ENCODE assay signal across 1 cellular context in the genomic region with DNA sequence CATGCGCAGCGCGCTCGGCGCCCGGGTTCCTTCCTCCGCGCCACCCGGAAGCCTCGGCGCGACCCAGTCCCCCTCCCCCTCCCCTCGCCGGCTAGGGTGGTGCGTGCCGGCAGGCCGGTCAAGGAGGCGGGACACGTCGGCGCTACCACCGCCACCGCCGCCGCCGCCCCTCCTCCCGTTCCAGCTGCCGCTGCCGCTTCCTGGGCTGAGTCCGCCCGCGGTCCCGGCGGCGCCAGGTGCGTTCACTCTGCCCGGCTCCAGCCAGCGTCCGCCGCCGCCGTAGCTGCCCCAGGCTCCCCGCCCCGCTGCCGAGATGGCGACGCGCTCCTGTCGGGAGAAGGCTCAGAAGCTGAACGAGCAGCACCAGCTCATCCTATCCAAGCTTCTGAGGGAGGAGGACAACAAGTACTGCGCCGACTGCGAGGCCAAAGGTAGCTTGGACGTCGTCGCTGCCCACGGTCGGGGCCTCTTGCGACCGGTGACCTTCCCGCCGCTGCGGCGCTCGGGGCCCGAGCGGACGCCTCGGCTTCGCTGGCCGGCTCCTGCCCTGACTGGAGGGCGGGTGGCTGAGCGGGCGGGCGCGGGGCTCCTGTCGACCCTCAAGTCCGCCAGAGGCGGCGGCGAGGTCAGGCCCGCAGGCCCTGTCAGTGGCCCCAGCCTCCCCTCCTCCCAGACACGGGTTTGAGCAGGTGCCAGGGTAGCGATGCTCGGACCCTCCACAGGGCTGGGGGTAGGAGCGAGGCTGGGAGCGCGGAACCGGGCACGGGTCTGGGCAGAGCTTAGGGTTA.
A peak's percentile ranks its signal among the peaks of the same experiment; 100 is the strongest.
TF ChIP-seq lines count a peak whose summit lies in the region.

SMAP1 (plus strand) TSS at position 173 of the 788 bp plus-strand sequence; CDS start at position 314, 141 bp downstream.

TF ChIP-seq in K562, 482 proteins besides CTCF, POLR2A, EP300 and RAD21 (continued from another document and continues in another):
- no peak for TF ChIP-seq ZNF518B (CRISPR knock-in tag; IDR thresholded peaks at IDR 0.05)
- TF ChIP-seq U2AF1 (optimal IDR thresholded peaks at IDR 0.05; ENCODE audit: low read depth, low read length) = peak; percentile 75
- no peak for TF ChIP-seq PTBP1 (IDR thresholded peaks at IDR 0.05; ENCODE audit: low read depth, low read length)
- TF ChIP-seq, protein P1, sequence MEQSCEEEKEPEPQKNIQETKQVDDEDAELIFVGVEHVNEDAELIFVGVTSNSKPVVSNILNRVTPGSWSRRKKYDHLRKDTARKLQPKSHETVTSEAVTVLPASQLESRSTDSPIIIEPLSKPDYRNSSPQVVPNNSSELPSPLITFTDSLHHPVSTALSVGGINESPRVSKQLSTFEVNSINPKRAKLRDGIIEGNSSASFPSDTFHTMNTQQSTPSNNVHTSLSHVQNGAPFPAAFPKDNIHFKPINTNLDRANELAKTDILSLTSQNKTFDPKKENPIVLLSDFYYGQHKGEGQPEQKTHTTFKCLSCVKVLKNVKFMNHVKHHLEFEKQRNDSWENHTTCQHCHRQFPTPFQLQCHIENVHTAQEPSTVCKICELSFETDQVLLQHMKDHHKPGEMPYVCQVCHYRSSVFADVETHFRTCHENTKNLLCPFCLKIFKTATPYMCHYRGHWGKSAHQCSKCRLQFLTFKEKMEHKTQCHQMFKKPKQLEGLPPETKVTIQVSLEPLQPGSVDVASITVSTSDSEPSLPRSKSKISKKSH (CRISPR knock-in tag; IDR thresholded peaks at IDR 0.05) = no peak
- peak in 1 of 2 experiments; percentile 68; a peak in 1 of 4 replicates for TF ChIP-seq SIN3A (IDR thresholded peaks at IDR 0.05; ENCODE audit: borderline replicate concordance in 2 of 2, control insufficient read depth in 1 of 2, low read depth in 2 of 2, low read length in 2 of 2)
- peak; percentile 94 for TF ChIP-seq POLR2G (IDR thresholded peaks at IDR 0.05; ENCODE audit: low read depth, low read length)
- TF ChIP-seq TGIF2 (CRISPR knock-in tag; IDR thresholded peaks at IDR 0.05) = peak; percentile 70; the same call in 1 of the 2 replicates
- no peak for TF ChIP-seq PTRF (tag; IDR thresholded peaks at IDR 0.05)
- TF ChIP-seq HDAC6 (IDR thresholded peaks at IDR 0.05; ENCODE audit: low read depth, low read length) = no peak
- TF ChIP-seq MTA3 (IDR thresholded peaks at IDR 0.05; ENCODE audit: borderline replicate concordance) = peak; percentile 67; the same call in 1 of the 2 replicates
- TF ChIP-seq RFX1 (IDR thresholded peaks at IDR 0.05) = no peak
- TF ChIP-seq PKNOX1 (IDR thresholded peaks at IDR 0.05) = no peak
- TF ChIP-seq MBD1 (CRISPR knock-in tag; IDR thresholded peaks at IDR 0.05) = no peak
- no peak for TF ChIP-seq MYNN (IDR thresholded peaks at IDR 0.05)
- TF ChIP-seq MYNN (CRISPR knock-in tag; IDR thresholded peaks at IDR 0.05) = no peak
- TF ChIP-seq ZBTB26 (CRISPR knock-in tag; IDR thresholded peaks at IDR 0.05) = no peak
- no peak for TF ChIP-seq ELF2 (CRISPR knock-in tag; IDR thresholded peaks at IDR 0.05)
- no peak for TF ChIP-seq ZNF217 (CRISPR knock-in tag; IDR thresholded peaks at IDR 0.05)
- TF ChIP-seq MTA2 (IDR thresholded peaks at IDR 0.05; ENCODE audit: low read depth) = no peak
- no peak for TF ChIP-seq ZFPM2 (CRISPR knock-in tag; IDR thresholded peaks at IDR 0.05)
- TF ChIP-seq, protein P2, sequence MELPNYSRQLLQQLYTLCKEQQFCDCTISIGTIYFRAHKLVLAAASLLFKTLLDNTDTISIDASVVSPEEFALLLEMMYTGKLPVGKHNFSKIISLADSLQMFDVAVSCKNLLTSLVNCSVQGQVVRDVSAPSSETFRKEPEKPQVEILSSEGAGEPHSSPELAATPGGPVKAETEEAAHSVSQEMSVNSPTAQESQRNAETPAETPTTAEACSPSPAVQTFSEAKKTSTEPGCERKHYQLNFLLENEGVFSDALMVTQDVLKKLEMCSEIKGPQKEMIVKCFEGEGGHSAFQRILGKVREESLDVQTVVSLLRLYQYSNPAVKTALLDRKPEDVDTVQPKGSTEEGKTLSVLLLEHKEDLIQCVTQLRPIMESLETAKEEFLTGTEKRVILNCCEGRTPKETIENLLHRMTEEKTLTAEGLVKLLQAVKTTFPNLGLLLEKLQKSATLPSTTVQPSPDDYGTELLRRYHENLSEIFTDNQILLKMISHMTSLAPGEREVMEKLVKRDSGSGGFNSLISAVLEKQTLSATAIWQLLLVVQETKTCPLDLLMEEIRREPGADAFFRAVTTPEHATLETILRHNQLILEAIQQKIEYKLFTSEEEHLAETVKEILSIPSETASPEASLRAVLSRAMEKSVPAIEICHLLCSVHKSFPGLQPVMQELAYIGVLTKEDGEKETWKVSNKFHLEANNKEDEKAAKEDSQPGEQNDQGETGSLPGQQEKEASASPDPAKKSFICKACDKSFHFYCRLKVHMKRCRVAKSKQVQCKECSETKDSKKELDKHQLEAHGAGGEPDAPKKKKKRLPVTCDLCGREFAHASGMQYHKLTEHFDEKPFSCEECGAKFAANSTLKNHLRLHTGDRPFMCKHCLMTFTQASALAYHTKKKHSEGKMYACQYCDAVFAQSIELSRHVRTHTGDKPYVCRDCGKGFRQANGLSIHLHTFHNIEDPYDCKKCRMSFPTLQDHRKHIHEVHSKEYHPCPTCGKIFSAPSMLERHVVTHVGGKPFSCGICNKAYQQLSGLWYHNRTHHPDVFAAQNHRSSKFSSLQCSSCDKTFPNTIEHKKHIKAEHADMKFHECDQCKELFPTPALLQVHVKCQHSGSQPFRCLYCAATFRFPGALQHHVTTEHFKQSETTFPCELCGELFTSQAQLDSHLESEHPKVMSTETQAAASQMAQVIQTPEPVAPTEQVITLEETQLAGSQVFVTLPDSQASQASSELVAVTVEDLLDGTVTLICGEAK (IDR thresholded peaks at IDR 0.05) = peak; percentile 57; the same call in 1 of the 2 replicates
- TF ChIP-seq, protein P2 (CRISPR knock-in tag; IDR thresholded peaks at IDR 0.05) = no peak
- no peak for TF ChIP-seq CHD4 (IDR thresholded peaks at IDR 0.05; ENCODE audit: insufficient read depth, insufficient replicate concordance, low read depth, low read length, poor library complexity, severe bottlenecking)
- TF ChIP-seq EHMT2 (IDR thresholded peaks at IDR 0.05) = no peak; the same call in 1 of the 2 replicates
- no peak for TF ChIP-seq ZNF3 (CRISPR knock-in tag; IDR thresholded peaks at IDR 0.05)
- TF ChIP-seq BDP1 (IDR thresholded peaks at IDR 0.05; ENCODE audit: insufficient read depth, insufficient read length) = no peak
- no peak for TF ChIP-seq ZBTB8A (IDR thresholded peaks at IDR 0.05; ENCODE audit: partially characterized antibody)
- TF ChIP-seq CBX2 (IDR thresholded peaks at IDR 0.05; ENCODE audit: insufficient read depth, low read length, poor library complexity, severe bottlenecking) = no peak
- TF ChIP-seq PURB (CRISPR knock-in tag; IDR thresholded peaks at IDR 0.05; ENCODE audit: low read depth) = no peak
- TF ChIP-seq SIN3B (IDR thresholded peaks at IDR 0.05; ENCODE audit: low read depth) = peak; percentile 11; the same call in 1 of the 2 replicates
- TF ChIP-seq ZNF79 (CRISPR knock-in tag; IDR thresholded peaks at IDR 0.05; ENCODE audit: low read depth) = no peak
- TF ChIP-seq CGGBP1 (CRISPR knock-in tag; IDR thresholded peaks at IDR 0.05) = no peak; the same call in 1 of the 2 replicates
- no peak for TF ChIP-seq CREB5 (CRISPR knock-in tag; IDR thresholded peaks at IDR 0.05)
- TF ChIP-seq ZNF143 (CRISPR knock-in tag; IDR thresholded peaks at IDR 0.05) = no peak
- no peak for TF ChIP-seq YBX1 (IDR thresholded peaks at IDR 0.05)
- peak in 1 of 2 experiments; percentile 55; a peak in 1 of 4 replicates for TF ChIP-seq RCOR1 (IDR thresholded peaks at IDR 0.05; ENCODE audit: borderline replicate concordance in 1 of 2, low read depth in 2 of 2, low read length in 2 of 2)
- no peak for TF ChIP-seq ZNF668 (CRISPR knock-in tag; IDR thresholded peaks at IDR 0.05)
- TF ChIP-seq CBFA2T3 (IDR thresholded peaks at IDR 0.05) = peak; percentile 34; the same call in 1 of the 2 replicates
- TF ChIP-seq ZNF175 (CRISPR knock-in tag; IDR thresholded peaks at IDR 0.05; ENCODE audit: low read depth) = no peak
